In genomic region chr20:555933-556332, GRCh38 we compare ENCODE assay signal across 1 cellular context.
TF ChIP-seq lines count a peak whose summit lies in the region.

No MANE protein-coding gene starts in this region.

TF ChIP-seq in SK-N-SH treated with all-trans-retinoic acid at 6 μM for 48 hours, 23 proteins besides CTCF, POLR2A, EP300 and RAD21 (continued from another document):
- TF ChIP-seq TSHZ2 (CRISPR knock-in tag; IDR thresholded peaks at IDR 0.05) (no peak), ZFP30 (CRISPR knock-in tag; IDR thresholded peaks at IDR 0.05) (no peak), GLIS3 (CRISPR knock-in tag; IDR thresholded peaks at IDR 0.05) (no peak), RARB (CRISPR knock-in tag; IDR thresholded peaks at IDR 0.05) (no peak), CREB5 (CRISPR knock-in tag; IDR thresholded peaks at IDR 0.05; ENCODE audit: low read depth) (no peak)
